In genomic region chr14:49641697-49642129, GRCh38 we compare ENCODE assay signal across 9 cellular contexts. TPM values are rescaled to one million over a fixed set of nuclear protein-coding genes. Genes with fewer than 3 reads are reported as not detected.
DNase-seq lines count a peak whose midpoint lies in the region; ATAC-seq and TF ChIP-seq lines count a peak whose summit lies in the region.
"Had no signal": no experiment of that assay in that cellular context is flagged by ENCODE, and none has a peak within 500 bp of the region (broad histone marks: within the 10 kb centered on the region; RNA-seq: fewer than 3 reads in every experiment).

No MANE protein-coding gene starts in this region.

- peaks cover 8% of the 10 kb centered on the region; the same call in 1 of the 2 replicates for H4K20me1 ChIP-seq in SK-N-SH (ENCODE audit: insufficient read depth)

- peaks cover 29% of the 10 kb centered on the region for H3F3A ChIP-seq in SK-N-SH (replicated peaks; ENCODE audit: insufficient read depth)

- CTCF ChIA-PET in activated CD4-positive, alpha-beta T cell treated with anti-CD3 and anti-CD28 coated beads, Interleukin-2, amount 10 ng/mL, durations not matched to agents 7 days and 5 days (lab: Charles Lee): no interaction called here
- CTCF ChIA-PET in SK-N-SH (lab: Yijun Ruan, JAX): interaction anchor here (1.0 kb wide), 1 partner anchor 17 kb away, joined by 3 read pairs; no protein-coding TSS in a partner anchor

- no peaks in the 10 kb centered on the region for H3K9me2 ChIP-seq in SK-N-SH

- DNase-seq in activated CD4-positive, alpha-beta T cell treated with anti-CD3 and anti-CD28 coated beads, Interleukin-2, amount 10 ng/mL, durations not matched to agents 7 days and 5 days: no peak
- DNase-seq in activated CD4-positive, alpha-beta T cell treated with anti-CD3 and anti-CD28 coated beads, Interleukin-2, amount 50 U/mL, for 48 hours: no peak
- no peak for DNase-seq in SK-N-SH
- DNase-seq in left ventricle myocardium superior: no peak
- DNase-seq in superior temporal gyrus (ENCODE audit: extremely low spot score): peak; percentile 58
- no peak for DNase-seq in HAP-1 (ENCODE audit: low spot score in 2 of 2)

- no peak overlapping the region for H3K4me3 Mint-ChIP-seq in activated CD4-positive, alpha-beta T cell treated with anti-CD3 and anti-CD28 coated beads, Interleukin-2, amount 10 ng/mL, durations not matched to agents 7 days and 5 days

- H3K9ac ChIP-seq in SK-N-SH: no peak overlapping the region

- no peak for TF ChIP-seq RAD21 in SK-N-SH (IDR thresholded peaks at IDR 0.05; ENCODE audit: low read length)

- peak overlapping the region; percentile 33 for H3K27ac Mint-ChIP-seq in activated CD4-positive, alpha-beta T cell treated with anti-CD3 and anti-CD28 coated beads, Interleukin-2, amount 10 ng/mL, durations not matched to agents 7 days and 5 days

- H3K36me3 ChIP-seq in SK-N-SH (replicated peaks in 1 of 2; ENCODE audit: control insufficient read depth in 1 of 2, insufficient read depth in 2 of 2, low read length in 1 of 2) (peaks cover 14 to 32% of the 10 kb centered on the region in 2 experiments), HAP-1 (replicated peaks) (peaks cover 15% of the 10 kb centered on the region)

- TF ChIP-seq CTCF in SK-N-SH (IDR thresholded peaks at IDR 0.05): no peak

- H2AFZ ChIP-seq in SK-N-SH (ENCODE audit: low read depth): no peak overlapping the region

- no peaks in the 10 kb centered on the region for H3K9me3 Mint-ChIP-seq in activated CD4-positive, alpha-beta T cell treated with anti-CD3 and anti-CD28 coated beads, Interleukin-2, amount 10 ng/mL, durations not matched to agents 7 days and 5 days

- peaks cover 92% of the 10 kb centered on the region for H3K79me2 ChIP-seq in SK-N-SH (ENCODE audit: insufficient read depth)

- POLR2A ChIA-PET in activated CD4-positive, alpha-beta T cell treated with anti-CD3 and anti-CD28 coated beads, Interleukin-2, amount 10 ng/mL, durations not matched to agents 7 days and 5 days (lab: Charles Lee): no interaction called here
- POLR2A ChIA-PET in SK-N-SH (lab: Yijun Ruan, JAX): no interaction called here

- H3K27me3 Mint-ChIP-seq in activated CD4-positive, alpha-beta T cell treated with anti-CD3 and anti-CD28 coated beads, Interleukin-2, amount 10 ng/mL, durations not matched to agents 7 days and 5 days: no peaks in the 10 kb centered on the region

- peaks cover 44% of the 10 kb centered on the region for H3K36me3 Mint-ChIP-seq in activated CD4-positive, alpha-beta T cell treated with anti-CD3 and anti-CD28 coated beads, Interleukin-2, amount 10 ng/mL, durations not matched to agents 7 days and 5 days (ENCODE audit: low read depth)

- WGBS in SK-N-SH (ENCODE audit: low lambda C conversion rate): 73% methylated on average over 8 of the region's 8 CpGs

- H3K4me3 ChIP-seq in SK-N-SH (ENCODE audit: low read depth in 2 of 2, low read length in 1 of 2) (no peak overlapping the region), HAP-1 (no peak overlapping the region)
- H3K4me3 ChIP-seq: thoracic aorta had no signal

- ATAC-seq in left ventricle myocardium superior: peak; percentile 90
- ATAC-seq in GM21825 (IDR thresholded peaks at IDR 0.05; ENCODE audit: unreplicated experiment): no peak
- no peak for ATAC-seq in GM18873 (IDR thresholded peaks at IDR 0.05; ENCODE audit: low FRiP score, unreplicated experiment)

- H3K4me2 ChIP-seq in SK-N-SH: no peak overlapping the region

- H3K27me3 ChIP-seq in SK-N-SH (ENCODE audit: insufficient read depth) (no peaks in the 10 kb centered on the region), HAP-1 (ENCODE audit: low read depth) (no peaks in the 10 kb centered on the region)

- H3K4me1 Mint-ChIP-seq in activated CD4-positive, alpha-beta T cell treated with anti-CD3 and anti-CD28 coated beads, Interleukin-2, amount 10 ng/mL, durations not matched to agents 7 days and 5 days: peaks cover 40% of the 10 kb centered on the region

- no peak for TF ChIP-seq EP300 in SK-N-SH (IDR thresholded peaks at IDR 0.05; ENCODE audit: borderline replicate concordance in 1 of 2, low read depth in 1 of 2, low read length in 1 of 2)

- intact Hi-C loops in left ventricle myocardium superior (cut with micrococcal nuclease): no loop called here

- H3K9me3 ChIP-seq in SK-N-SH: no peaks in the 10 kb centered on the region
- no peaks in the 10 kb centered on the region for H3K9me3 ChIP-seq in HAP-1
- H3K9me3 ChIP-seq: thoracic aorta had no signal

- H3K27ac ChIP-seq in SK-N-SH (ENCODE audit: low read depth in 2 of 2, low read length in 1 of 2): peak overlapping the region; percentile 10 to 12; a peak in 2 of 4 replicates
- H3K27ac ChIP-seq: thoracic aorta had no signal

- peaks cover under 1 to 5% of the 10 kb centered on the region in 2 experiments; a peak in 2 of 4 replicates for H3K4me1 ChIP-seq in SK-N-SH (ENCODE audit: control insufficient read depth in 1 of 2, insufficient read depth in 2 of 2, low read depth in 1 of 2, low read length in 1 of 2)
- H3K4me1 ChIP-seq in HAP-1: peaks cover 12% of the 10 kb centered on the region

- in situ Hi-C loops in HAP-1 (cut with MboI; ENCODE audit: low sequenced_read_pairs): no loop called here

TF ChIP-seq in SK-N-SH, 30 proteins besides CTCF, POLR2A, EP300 and RAD21 (continues in another document):
- TF ChIP-seq FOXM1 (IDR thresholded peaks at IDR 0.05; ENCODE audit: low read depth) (no peak), EZH2phosphoT487 (IDR thresholded peaks at IDR 0.05; ENCODE audit: borderline replicate concordance, low read depth) (no peak), MXI1 (IDR thresholded peaks at IDR 0.05; ENCODE audit: low read depth, low read length) (no peak), ZBTB33 (IDR thresholded peaks at IDR 0.05; ENCODE audit: borderline replicate concordance, low read depth) (no peak), IRF3 (IDR thresholded peaks at IDR 0.05; ENCODE audit: low read depth, low read length) (no peak), RFX5 (IDR thresholded peaks at IDR 0.05; ENCODE audit: low read length) (no peak)

RNA-seq across cellular contexts. Expression of gene DNAAF2, which starts 6.7 kb away (rescaled TPM):
- total RNA-seq in activated CD4-positive, alpha-beta T cell treated with anti-CD3 and anti-CD28 coated beads, Interleukin-2, amount 10 ng/mL, durations not matched to agents 7 days and 5 days: 1 to 10 TPM; 5.1 to 5.2 TPM
- 8.9 and 9.9 TPM in 2 replicates for polyA plus RNA-seq in SK-N-SH (2012; rRNA removed)
- polyA plus RNA-seq in SK-N-SH (2012; cell fraction: cytosol; rRNA removed): 10.8 and 11.4 TPM in 2 replicates
- polyA plus RNA-seq in SK-N-SH (2012; cell fraction: nucleus; rRNA removed): 5.8 and 9.6 TPM in 2 replicates
- total RNA-seq in left ventricle myocardium superior: 6.8 TPM

RNA-seq across cellular contexts. Expression of gene MGAT2, which starts 21.1 kb away (rescaled TPM):
- total RNA-seq in activated CD4-positive, alpha-beta T cell treated with anti-CD3 and anti-CD28 coated beads, Interleukin-2, amount 10 ng/mL, durations not matched to agents 7 days and 5 days: 10 to 100 TPM; 53.1 to 57.3 TPM
- polyA plus RNA-seq in SK-N-SH (2012; rRNA removed): 20.6 and 22.0 TPM in 2 replicates
- 24.4 and 24.8 TPM in 2 replicates for polyA plus RNA-seq in SK-N-SH (2012; cell fraction: cytosol; rRNA removed)
- polyA plus RNA-seq in SK-N-SH (2012; cell fraction: nucleus; rRNA removed): 9.3 and 9.7 TPM in 2 replicates
- 9.6 TPM for total RNA-seq in left ventricle myocardium superior

RNA-seq across cellular contexts. Expression of gene RPL36AL, which starts 21.3 kb away (rescaled TPM):
- 100 to 1,000 TPM; 249 to 262 TPM for total RNA-seq in activated CD4-positive, alpha-beta T cell treated with anti-CD3 and anti-CD28 coated beads, Interleukin-2, amount 10 ng/mL, durations not matched to agents 7 days and 5 days
- polyA plus RNA-seq in SK-N-SH (2012; rRNA removed): 260 and 337 TPM in 2 replicates
- 446 and 755 TPM in 2 replicates for polyA plus RNA-seq in SK-N-SH (2012; cell fraction: cytosol; rRNA removed)
- 59.1 and 73.7 TPM in 2 replicates for polyA plus RNA-seq in SK-N-SH (2012; cell fraction: nucleus; rRNA removed)
- 149 TPM for total RNA-seq in left ventricle myocardium superior

RNA-seq across cellular contexts. Expression of gene LRR1, which starts 43.0 kb away (rescaled TPM):
- total RNA-seq in activated CD4-positive, alpha-beta T cell treated with anti-CD3 and anti-CD28 coated beads, Interleukin-2, amount 10 ng/mL, durations not matched to agents 7 days and 5 days: 10 to 100 TPM; 45.5 to 53.2 TPM
- 9.3 and 9.5 TPM in 2 replicates for polyA plus RNA-seq in SK-N-SH (2012; rRNA removed)
- polyA plus RNA-seq in SK-N-SH (2012; cell fraction: cytosol; rRNA removed): 11.5 and 17.6 TPM in 2 replicates
- 3.7 and 4.5 TPM in 2 replicates for polyA plus RNA-seq in SK-N-SH (2012; cell fraction: nucleus; rRNA removed)
- 5.8 TPM for total RNA-seq in left ventricle myocardium superior

RNA-seq across cellular contexts. Expression of gene POLE2, which starts 46.3 kb away (rescaled TPM):
- total RNA-seq in activated CD4-positive, alpha-beta T cell treated with anti-CD3 and anti-CD28 coated beads, Interleukin-2, amount 10 ng/mL, durations not matched to agents 7 days and 5 days: 10 to 100 TPM; 32.3 to 35.7 TPM
- 8.1 and 8.5 TPM in 2 replicates for polyA plus RNA-seq in SK-N-SH (2012; rRNA removed)
- 10.1 and 10.6 TPM in 2 replicates for polyA plus RNA-seq in SK-N-SH (2012; cell fraction: cytosol; rRNA removed)
- polyA plus RNA-seq in SK-N-SH (2012; cell fraction: nucleus; rRNA removed): 9.5 and 10.0 TPM in 2 replicates
- total RNA-seq in left ventricle myocardium superior: 0.40 TPM
